In genomic region chr9:129321511-129322021, GRCh38 we compare ENCODE assay signal across 1 cellular context.
TF ChIP-seq lines count a peak whose summit lies in the region.

No MANE protein-coding gene starts in this region.

TF ChIP-seq in H1, 55 proteins besides CTCF, POLR2A, EP300 and RAD21 (continued from another document):
- TF ChIP-seq, protein P1, sequence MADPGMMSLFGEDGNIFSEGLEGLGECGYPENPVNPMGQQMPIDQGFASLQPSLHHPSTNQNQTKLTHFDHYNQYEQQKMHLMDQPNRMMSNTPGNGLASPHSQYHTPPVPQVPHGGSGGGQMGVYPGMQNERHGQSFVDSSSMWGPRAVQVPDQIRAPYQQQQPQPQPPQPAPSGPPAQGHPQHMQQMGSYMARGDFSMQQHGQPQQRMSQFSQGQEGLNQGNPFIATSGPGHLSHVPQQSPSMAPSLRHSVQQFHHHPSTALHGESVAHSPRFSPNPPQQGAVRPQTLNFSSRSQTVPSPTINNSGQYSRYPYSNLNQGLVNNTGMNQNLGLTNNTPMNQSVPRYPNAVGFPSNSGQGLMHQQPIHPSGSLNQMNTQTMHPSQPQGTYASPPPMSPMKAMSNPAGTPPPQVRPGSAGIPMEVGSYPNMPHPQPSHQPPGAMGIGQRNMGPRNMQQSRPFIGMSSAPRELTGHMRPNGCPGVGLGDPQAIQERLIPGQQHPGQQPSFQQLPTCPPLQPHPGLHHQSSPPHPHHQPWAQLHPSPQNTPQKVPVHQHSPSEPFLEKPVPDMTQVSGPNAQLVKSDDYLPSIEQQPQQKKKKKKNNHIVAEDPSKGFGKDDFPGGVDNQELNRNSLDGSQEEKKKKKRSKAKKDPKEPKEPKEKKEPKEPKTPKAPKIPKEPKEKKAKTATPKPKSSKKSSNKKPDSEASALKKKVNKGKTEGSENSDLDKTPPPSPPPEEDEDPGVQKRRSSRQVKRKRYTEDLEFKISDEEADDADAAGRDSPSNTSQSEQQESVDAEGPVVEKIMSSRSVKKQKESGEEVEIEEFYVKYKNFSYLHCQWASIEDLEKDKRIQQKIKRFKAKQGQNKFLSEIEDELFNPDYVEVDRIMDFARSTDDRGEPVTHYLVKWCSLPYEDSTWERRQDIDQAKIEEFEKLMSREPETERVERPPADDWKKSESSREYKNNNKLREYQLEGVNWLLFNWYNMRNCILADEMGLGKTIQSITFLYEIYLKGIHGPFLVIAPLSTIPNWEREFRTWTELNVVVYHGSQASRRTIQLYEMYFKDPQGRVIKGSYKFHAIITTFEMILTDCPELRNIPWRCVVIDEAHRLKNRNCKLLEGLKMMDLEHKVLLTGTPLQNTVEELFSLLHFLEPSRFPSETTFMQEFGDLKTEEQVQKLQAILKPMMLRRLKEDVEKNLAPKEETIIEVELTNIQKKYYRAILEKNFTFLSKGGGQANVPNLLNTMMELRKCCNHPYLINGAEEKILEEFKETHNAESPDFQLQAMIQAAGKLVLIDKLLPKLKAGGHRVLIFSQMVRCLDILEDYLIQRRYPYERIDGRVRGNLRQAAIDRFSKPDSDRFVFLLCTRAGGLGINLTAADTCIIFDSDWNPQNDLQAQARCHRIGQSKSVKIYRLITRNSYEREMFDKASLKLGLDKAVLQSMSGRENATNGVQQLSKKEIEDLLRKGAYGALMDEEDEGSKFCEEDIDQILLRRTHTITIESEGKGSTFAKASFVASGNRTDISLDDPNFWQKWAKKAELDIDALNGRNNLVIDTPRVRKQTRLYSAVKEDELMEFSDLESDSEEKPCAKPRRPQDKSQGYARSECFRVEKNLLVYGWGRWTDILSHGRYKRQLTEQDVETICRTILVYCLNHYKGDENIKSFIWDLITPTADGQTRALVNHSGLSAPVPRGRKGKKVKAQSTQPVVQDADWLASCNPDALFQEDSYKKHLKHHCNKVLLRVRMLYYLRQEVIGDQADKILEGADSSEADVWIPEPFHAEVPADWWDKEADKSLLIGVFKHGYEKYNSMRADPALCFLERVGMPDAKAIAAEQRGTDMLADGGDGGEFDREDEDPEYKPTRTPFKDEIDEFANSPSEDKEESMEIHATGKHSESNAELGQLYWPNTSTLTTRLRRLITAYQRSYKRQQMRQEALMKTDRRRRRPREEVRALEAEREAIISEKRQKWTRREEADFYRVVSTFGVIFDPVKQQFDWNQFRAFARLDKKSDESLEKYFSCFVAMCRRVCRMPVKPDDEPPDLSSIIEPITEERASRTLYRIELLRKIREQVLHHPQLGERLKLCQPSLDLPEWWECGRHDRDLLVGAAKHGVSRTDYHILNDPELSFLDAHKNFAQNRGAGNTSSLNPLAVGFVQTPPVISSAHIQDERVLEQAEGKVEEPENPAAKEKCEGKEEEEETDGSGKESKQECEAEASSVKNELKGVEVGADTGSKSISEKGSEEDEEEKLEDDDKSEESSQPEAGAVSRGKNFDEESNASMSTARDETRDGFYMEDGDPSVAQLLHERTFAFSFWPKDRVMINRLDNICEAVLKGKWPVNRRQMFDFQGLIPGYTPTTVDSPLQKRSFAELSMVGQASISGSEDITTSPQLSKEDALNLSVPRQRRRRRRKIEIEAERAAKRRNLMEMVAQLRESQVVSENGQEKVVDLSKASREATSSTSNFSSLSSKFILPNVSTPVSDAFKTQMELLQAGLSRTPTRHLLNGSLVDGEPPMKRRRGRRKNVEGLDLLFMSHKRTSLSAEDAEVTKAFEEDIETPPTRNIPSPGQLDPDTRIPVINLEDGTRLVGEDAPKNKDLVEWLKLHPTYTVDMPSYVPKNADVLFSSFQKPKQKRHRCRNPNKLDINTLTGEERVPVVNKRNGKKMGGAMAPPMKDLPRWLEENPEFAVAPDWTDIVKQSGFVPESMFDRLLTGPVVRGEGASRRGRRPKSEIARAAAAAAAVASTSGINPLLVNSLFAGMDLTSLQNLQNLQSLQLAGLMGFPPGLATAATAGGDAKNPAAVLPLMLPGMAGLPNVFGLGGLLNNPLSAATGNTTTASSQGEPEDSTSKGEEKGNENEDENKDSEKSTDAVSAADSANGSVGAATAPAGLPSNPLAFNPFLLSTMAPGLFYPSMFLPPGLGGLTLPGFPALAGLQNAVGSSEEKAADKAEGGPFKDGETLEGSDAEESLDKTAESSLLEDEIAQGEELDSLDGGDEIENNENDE (IDR thresholded peaks at IDR 0.05; ENCODE audit: insufficient replicate concordance, low read length) = no peak
- TF ChIP-seq TAF7 (optimal IDR thresholded peaks at IDR 0.05; ENCODE audit: borderline replicate concordance, low read depth, low read length) (no peak), SUZ12 (IDR thresholded peaks at IDR 0.05; ENCODE audit: low read length) (no peak), TCF12 (IDR thresholded peaks at IDR 0.05; ENCODE audit: low read depth, low read length) (no peak)
